In genomic region chr2:174593041-174593440, GRCh38 we compare ENCODE assay signal across 10 cellular contexts. TPM values are rescaled to one million over a fixed set of nuclear protein-coding genes. Genes with fewer than 3 reads are reported as not detected.
DNase-seq lines count a peak whose midpoint lies in the region; ATAC-seq and TF ChIP-seq lines count a peak whose summit lies in the region.
"Had no signal": no experiment of that assay in that cellular context is flagged by ENCODE, and none has a peak within 500 bp of the region (broad histone marks: within the 10 kb centered on the region; RNA-seq: fewer than 3 reads in every experiment).

No MANE protein-coding gene starts in this region.

- H3K27ac ChIP-seq in IMR-90 (ENCODE audit: insufficient read depth, low read length) (no peak overlapping the region), neural cell (ENCODE audit: low read length) (no peak overlapping the region), neural progenitor cell (no peak overlapping the region)

- H3K27ac Mint-ChIP-seq in CD14-positive monocyte (peak overlapping the region; percentile 98 to 100 (median 100)), neural progenitor cell (no peak overlapping the region)
- H3K27ac Mint-ChIP-seq in activated naive CD8-positive, alpha-beta T cell treated with anti-CD3 and anti-CD28 coated beads, Interleukin-2, amount 10 ng/mL, durations not matched to agents 7 days and 5 days = peak overlapping the region; percentile 99
- H3K27ac Mint-ChIP-seq: endodermal cell had no signal

- no peaks in the 10 kb centered on the region for H3K9me2 ChIP-seq in neural cell (ENCODE audit: insufficient read depth, low read length)

- H3K4me2 ChIP-seq in IMR-90 (ENCODE audit: low read depth, low read length) (peak overlapping the region; percentile 37; the same call in 1 of the 2 replicates), neural cell (ENCODE audit: low read length) (no peak overlapping the region), neural progenitor cell (no peak overlapping the region)

- 0 out of 2 replicates have a peak overlapping the region, but pooled peaks have one; percentile 11 for H3K18ac ChIP-seq in IMR-90 (ENCODE audit: low read depth, low read length)

- TF ChIP-seq CTCF in CD14-positive monocyte (IDR thresholded peaks at IDR 0.05) (no peak), IMR-90 (conservative IDR thresholded peaks at IDR 0.05; ENCODE audit: low read depth, low read length) (no peak), neural cell (IDR thresholded peaks at IDR 0.05; ENCODE audit: poor library complexity, severe bottlenecking) (no peak), neural progenitor cell (IDR thresholded peaks at IDR 0.05) (no peak)

- no peak for DNase-seq in CD14-positive monocyte (ENCODE audit: low spot score)
- no peak for DNase-seq in IMR-90
- DNase-seq in activated naive CD8-positive, alpha-beta T cell treated with anti-CD3 and anti-CD28 coated beads, Interleukin-2, amount 10 ng/mL, durations not matched to agents 7 days and 5 days = no peak
- DNase-seq in neural progenitor cell (ENCODE audit: low spot score) = no peak
- DNase-seq in stimulated activated naive CD4-positive, alpha-beta T cell (lab: John Stamatoyannopoulos, UW) = no peak
- DNase-seq: endodermal cell, NCI-H774 had no signal

- no peak overlapping the region for H2BK15ac ChIP-seq in IMR-90 (ENCODE audit: low read depth, low read length)

- peaks cover 62 to 64% of the 10 kb centered on the region in 2 donors for H3K36me3 Mint-ChIP-seq in CD14-positive monocyte
- H3K36me3 Mint-ChIP-seq in activated naive CD8-positive, alpha-beta T cell treated with anti-CD3 and anti-CD28 coated beads, Interleukin-2, amount 10 ng/mL, durations not matched to agents 7 days and 5 days = peaks cover 66% of the 10 kb centered on the region
- no peaks in the 10 kb centered on the region for H3K36me3 Mint-ChIP-seq in neural progenitor cell

- H3K4me3 Mint-ChIP-seq in CD14-positive monocyte = peak overlapping the region; percentile 84 to 88
- peak overlapping the region; percentile 89 for H3K4me3 Mint-ChIP-seq in activated naive CD8-positive, alpha-beta T cell treated with anti-CD3 and anti-CD28 coated beads, Interleukin-2, amount 10 ng/mL, durations not matched to agents 7 days and 5 days
- H3K4me3 Mint-ChIP-seq in neural progenitor cell = no peak overlapping the region
- H3K4me3 Mint-ChIP-seq: endodermal cell had no signal

- no peak overlapping the region; the same call in 1 of the 2 replicates for H3K14ac ChIP-seq in IMR-90 (replicated peaks; ENCODE audit: low read depth, low read length)

- H2AFZ ChIP-seq in IMR-90 (replicated peaks; ENCODE audit: low read length, poor library complexity) (no peak overlapping the region), neural cell (ENCODE audit: low read depth, low read length) (peak overlapping the region; percentile 10), neural progenitor cell (replicated peaks) (no peak overlapping the region)

- H3K9me3 ChIP-seq in IMR-90 (ENCODE audit: control insufficient read depth, insufficient read depth, low read length) (no peaks in the 10 kb centered on the region), neural cell (ENCODE audit: low read length) (no peaks in the 10 kb centered on the region), neural progenitor cell (ENCODE audit: low read depth) (no peaks in the 10 kb centered on the region)

- H3K79me2 ChIP-seq in neural cell (replicated peaks; ENCODE audit: insufficient read depth, low read length) = no peaks in the 10 kb centered on the region
- no peaks in the 10 kb centered on the region for H3K79me2 ChIP-seq in neural progenitor cell (ENCODE audit: low read depth)

- H3K56ac ChIP-seq in IMR-90 (ENCODE audit: extremely low read depth, insufficient read depth, low read length) = no peak overlapping the region

- H3K27me3 ChIP-seq in IMR-90 (ENCODE audit: control insufficient read depth, insufficient read depth, low read length) (no peaks in the 10 kb centered on the region), neural cell (ENCODE audit: insufficient read depth, low read depth, low read length) (no peaks in the 10 kb centered on the region), neural progenitor cell (no peaks in the 10 kb centered on the region)

- dilution Hi-C loops in IMR-90 (cut with HindIII; ENCODE audit: low sequenced_read_pairs, unreplicated experiment) = no loop called here

- no peak for ATAC-seq in IMR-90 (ENCODE audit: low read depth)
- no peak for ATAC-seq in activated naive CD8-positive, alpha-beta T cell treated with anti-CD3 and anti-CD28 coated beads, Interleukin-2, amount 10 ng/mL, durations not matched to agents 7 days and 5 days (ENCODE audit: low read depth)
- no peak for ATAC-seq in GM21717 (IDR thresholded peaks at IDR 0.05; ENCODE audit: unreplicated experiment)
- no peak for ATAC-seq in GM19455 (IDR thresholded peaks at IDR 0.05; ENCODE audit: unreplicated experiment)

- CTCF ChIA-PET in IMR-90 (lab: Yijun Ruan, JAX) = no interaction called here

- H4K5ac ChIP-seq in IMR-90 (ENCODE audit: low read depth, low read length) = no peak overlapping the region

- H4K91ac ChIP-seq in IMR-90 (ENCODE audit: insufficient read depth, low read depth, low read length) = no peak overlapping the region

- peaks cover 8% of the 10 kb centered on the region for H3K9me1 ChIP-seq in IMR-90 (ENCODE audit: insufficient read depth, low read length)

- no peaks in the 10 kb centered on the region for H4K20me1 ChIP-seq in IMR-90 (ENCODE audit: insufficient read depth, low read length)
- no peaks in the 10 kb centered on the region for H4K20me1 ChIP-seq in neural cell (ENCODE audit: insufficient read depth)
- no peaks in the 10 kb centered on the region for H4K20me1 ChIP-seq in neural progenitor cell (ENCODE audit: low read depth)

- no peak for TF ChIP-seq POLR2A in IMR-90 (IDR thresholded peaks at IDR 0.05; ENCODE audit: low read depth, low read length)

- H3K36me3 ChIP-seq in IMR-90 (ENCODE audit: control insufficient read depth, insufficient read depth, low read length) (no peaks in the 10 kb centered on the region), neural cell (ENCODE audit: insufficient read depth, low read length) (no peaks in the 10 kb centered on the region), neural progenitor cell (no peaks in the 10 kb centered on the region)

- no peak overlapping the region for H2BK120ac ChIP-seq in IMR-90 (ENCODE audit: low read depth, low read length)

- H2AK9ac ChIP-seq in IMR-90 (replicated peaks; ENCODE audit: low read depth, low read length, poor library complexity) = no peak overlapping the region

- no peak overlapping the region for H4K8ac ChIP-seq in IMR-90 (ENCODE audit: low read depth in 2 of 2, low read length in 2 of 2)

- intact Hi-C loops in CD14-positive monocyte (cut with micrococcal nuclease) = no loop called here
- intact Hi-C loops in IMR-90 (cut with micrococcal nuclease) = loop anchor here (10.0 kb wide), 1 partner anchor 402 kb away; no protein-coding TSS in a partner anchor

- H3K79me1 ChIP-seq in IMR-90 (ENCODE audit: low read depth in 1 of 2, low read length in 2 of 2) = peaks cover 11 to 22% of the 10 kb centered on the region in 2 experiments

- no peak for TF ChIP-seq EP300 in neural cell (conservative IDR thresholded peaks at IDR 0.05; ENCODE audit: poor library complexity, severe bottlenecking)

- H3K4me1 Mint-ChIP-seq in CD14-positive monocyte (peaks cover 76% of the 10 kb centered on the region), neural progenitor cell (peaks cover 22% of the 10 kb centered on the region)
- H3K4me1 Mint-ChIP-seq in activated naive CD8-positive, alpha-beta T cell treated with anti-CD3 and anti-CD28 coated beads, Interleukin-2, amount 10 ng/mL, durations not matched to agents 7 days and 5 days = peaks cover 59% of the 10 kb centered on the region

- no peak overlapping the region for H3K23ac ChIP-seq in IMR-90 (ENCODE audit: low read depth, low read length)

- H3K4me3 ChIP-seq in IMR-90 (ENCODE audit: insufficient read depth, low read depth, low read length) (no peak overlapping the region), neural cell (ENCODE audit: low read length) (no peak overlapping the region), neural progenitor cell (no peak overlapping the region)

- H3K27me3 Mint-ChIP-seq in CD14-positive monocyte (ENCODE audit: low read depth in 3 of 3) (peaks cover 0 to 2% (median 0%) of the 10 kb centered on the region in 3 donors), neural progenitor cell (ENCODE audit: insufficient read depth, low read depth) (no peaks in the 10 kb centered on the region)
- H3K27me3 Mint-ChIP-seq in activated naive CD8-positive, alpha-beta T cell treated with anti-CD3 and anti-CD28 coated beads, Interleukin-2, amount 10 ng/mL, durations not matched to agents 7 days and 5 days = no peaks in the 10 kb centered on the region

- peak overlapping the region; percentile 35 for H2BK5ac ChIP-seq in IMR-90 (ENCODE audit: low read depth, low read length, poor library complexity, severe bottlenecking)

- H3K4me1 ChIP-seq in IMR-90 (ENCODE audit: control insufficient read depth, insufficient read depth, low read length) (peaks cover 17% of the 10 kb centered on the region), neural progenitor cell (peaks cover 20% of the 10 kb centered on the region)

- no peak overlapping the region for H3K9ac ChIP-seq in IMR-90 (ENCODE audit: low read depth, low read length)
- no peak overlapping the region for H3K9ac ChIP-seq in neural cell (ENCODE audit: low read length)
- no peak overlapping the region for H3K9ac ChIP-seq in neural progenitor cell

- in situ Hi-C loops in IMR-90 (cut with MboI; ENCODE audit: low sequenced_read_pairs) = no loop called here

- POLR2A ChIA-PET in IMR-90 (lab: Charles Lee; ENCODE audit: unreplicated experiment) = no interaction called here
- POLR2A ChIA-PET in activated naive CD8-positive, alpha-beta T cell treated with anti-CD3 and anti-CD28 coated beads, Interleukin-2, amount 10 ng/mL, durations not matched to agents 7 days and 5 days (lab: Charles Lee) = interaction anchor here (0.9 to 10.5 kb wide), 16 partner anchors 9 to 106 kb away, joined by 3 to 214 read pairs (median 9); partner anchors contain the start of gene GPR155

- H3K9me3 Mint-ChIP-seq in CD14-positive monocyte (peaks cover 0 to 3% (median 0%) of the 10 kb centered on the region in 7 donors), neural progenitor cell (no peaks in the 10 kb centered on the region)
- H3K9me3 Mint-ChIP-seq in activated naive CD8-positive, alpha-beta T cell treated with anti-CD3 and anti-CD28 coated beads, Interleukin-2, amount 10 ng/mL, durations not matched to agents 7 days and 5 days = no peaks in the 10 kb centered on the region
- H3K9me3 Mint-ChIP-seq: endodermal cell had no signal

- TF ChIP-seq RAD21 in IMR-90 (IDR thresholded peaks at IDR 0.05; ENCODE audit: low read length) (no peak), neural cell (conservative IDR thresholded peaks at IDR 0.05) (no peak)

- no peak overlapping the region for H3K4ac ChIP-seq in IMR-90 (ENCODE audit: low read depth, low read length)

- BruUV-seq in IMR-90 (replicated peaks; lab: Mats Ljungman, UMichigan) = no TSS peak

- H3F3A ChIP-seq in neural cell (ENCODE audit: insufficient read depth, low read length, poor library complexity, severe bottlenecking) = no peaks in the 10 kb centered on the region
- peaks cover 3% of the 10 kb centered on the region for H3F3A ChIP-seq in neural progenitor cell (ENCODE audit: low read depth)

- no peak overlapping the region for H2AK5ac ChIP-seq in IMR-90 (ENCODE audit: low read depth, low read length)

- no peak overlapping the region for H2BK20ac ChIP-seq in IMR-90 (ENCODE audit: low read depth, low read length)

RNA-seq across cellular contexts. Expression of gene WIPF1, which starts 4.6 kb away (rescaled TPM):
- 10 to 100 TPM; 43.9 to 74.3 TPM for polyA plus RNA-seq in CD14-positive monocyte
- 2.7 and 3.3 TPM in 2 replicates for total RNA-seq in IMR-90 (2012; rRNA removed)
- 13.5 and 14.2 TPM in 2 replicates for polyA plus RNA-seq in IMR-90 (2012; rRNA removed)
- polyA plus RNA-seq in IMR-90 (2012; cell fraction: cytosol; rRNA removed) = 5.5 and 14.1 TPM in 2 replicates
- polyA plus RNA-seq in IMR-90 (2012; cell fraction: nucleus; rRNA removed; ENCODE audit: low replicate concordance) = 10.0 and 12.1 TPM in 2 replicates
- total RNA-seq in activated naive CD8-positive, alpha-beta T cell treated with anti-CD3 and anti-CD28 coated beads, Interleukin-2, amount 10 ng/mL, durations not matched to agents 7 days and 5 days = 100 to 1,000 TPM; 446 to 480 TPM
- polyA plus RNA-seq in neural cell = 0.25 and 0.44 TPM in 2 replicates
- polyA minus RNA-seq in neural cell = 0.97 and 2.0 TPM in 2 replicates
- 14.6 and 17.2 TPM in 2 replicates for total RNA-seq in neural progenitor cell (ENCODE audit: low replicate concordance)

Comparison
In these comparisons a context has a peak if more than half of its experiments do, and no peak if none do; other contexts are left out.
1. RNA of gene WIPF1, which starts 4.6 kb away (total RNA-seq): 446 to 480 TPM in activated naive CD8-positive, alpha-beta T cell treated with anti-CD3 and anti-CD28 coated beads, Interleukin-2, amount 10 ng/mL, durations not matched to agents 7 days and 5 days; 14.6 to 17.2 TPM in neural progenitor cell and 2.7 to 3.3 TPM in IMR-90; every median in the first group is over 10 times any median in the second.